In genomic region chr9:24071736-24072135, GRCh38 we compare ENCODE assay signal across 21 cellular contexts.
DNase-seq lines count a peak whose midpoint lies in the region; ATAC-seq, FAIRE-seq and TF ChIP-seq lines count a peak whose summit lies in the region.
"Had no signal": no experiment of that assay in that cellular context is flagged by ENCODE, and none has a peak within 500 bp of the region (broad histone marks: within the 10 kb centered on the region; RNA-seq: fewer than 3 reads in every experiment).

No MANE protein-coding gene starts in this region.

- TF ChIP-seq POLR2A in H54 (IDR thresholded peaks at IDR 0.05; ENCODE audit: low read depth, low read length), result no peak

- DNase-seq in DMS53 (lab: John Stamatoyannopoulos, UW) (peak; percentile 48), H54 (ENCODE audit: insufficient read length, low spot score) (no peak), SK-N-DZ (ENCODE audit: low spot score) (peak; percentile 0), putamen (ENCODE audit: low spot score) (peak; percentile 3), NCI-H146 treated with DMSO at 0.1 percent for 48 hours (lab: John Stamatoyannopoulos, UW; ENCODE audit: unreplicated experiment) (no peak)
- DNase-seq: ACHN; C1 segment of cervical spinal cord; CD8-positive, alpha-beta memory T cell; DMS79; Kasumi-1; MV-4-11; NCI-H1417; NCI-H1930; NCI-H2171; NCI-H446; RPMI8226; SIG-M5; T-helper 1 cell had no signal

- no peak for ATAC-seq in GM18867 (IDR thresholded peaks at IDR 0.05; ENCODE audit: unreplicated experiment)
- no peak for ATAC-seq in HG02623 (IDR thresholded peaks at IDR 0.05; ENCODE audit: unreplicated experiment)

- FAIRE-seq in H54 (lab: Jason Lieb, UNC), result peak; percentile 88
- FAIRE-seq: H1 had no signal

Comparison
In these comparisons a context has a peak if more than half of its experiments do, and no peak if none do; other contexts are left out.
1. DNase-seq: peak in DMS53 (single experiment), SK-N-DZ (single experiment) and putamen (single experiment); none in H54 (single experiment) and NCI-H146 treated with DMSO at 0.1 percent for 48 hours (single experiment).